In the genomic region with DNA sequence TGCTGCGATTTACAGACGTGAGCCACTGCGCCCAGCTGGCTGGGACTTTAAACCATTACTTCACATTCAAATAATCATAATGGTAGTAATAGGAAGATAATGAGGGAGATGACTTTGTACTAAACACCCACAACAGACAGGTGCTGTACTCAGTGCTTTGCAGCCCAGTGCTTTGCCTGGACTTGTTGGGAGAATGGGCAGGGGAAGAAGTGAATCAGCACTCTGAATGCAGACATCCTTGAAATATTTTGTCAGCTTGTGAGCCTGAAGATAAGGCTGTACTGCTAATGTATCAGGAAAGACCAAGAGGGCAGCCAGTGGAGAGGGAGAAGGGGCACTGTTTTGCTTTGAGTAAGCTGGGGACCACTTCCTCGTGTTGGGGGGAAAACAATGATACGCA, we compare ENCODE assay signal across 24 cellular contexts. TPM values are rescaled to one million over a fixed set of nuclear protein-coding genes. Genes with fewer than 3 reads are reported as not detected.
DNase-seq lines count a peak whose midpoint lies in the region; ATAC-seq, FAIRE-seq and TF ChIP-seq lines count a peak whose summit lies in the region.
"Had no signal": no experiment of that assay in that cellular context is flagged by ENCODE, and none has a peak within 500 bp of the region (broad histone marks: within the 10 kb centered on the region; RNA-seq: fewer than 3 reads in every experiment).

No MANE protein-coding gene starts in this region.

- no peak for ATAC-seq in HepG2
- no peak for ATAC-seq in right lobe of liver
- no peak for ATAC-seq in K562
- ATAC-seq in psoas muscle: no peak

- H3K27ac ChIP-seq in HepG2 (ENCODE audit: extremely low read length, insufficient read depth, low read length) (no peak overlapping the region), right lobe of liver (no peak overlapping the region), K562 (ENCODE audit: extremely low read depth, low read depth, low read length) (no peak overlapping the region), psoas muscle (no peak overlapping the region)
- H3K27ac ChIP-seq: SK-N-MC had no signal

- H3K4me3 ChIP-seq in HepG2 (replicated peaks in 1 of 3; ENCODE audit: insufficient read depth in 1 of 3, low read depth in 2 of 3, low read length in 3 of 3) (no peak overlapping the region), right lobe of liver (no peak overlapping the region), K562 (no peak overlapping the region), psoas muscle (no peak overlapping the region)
- H3K4me3 ChIP-seq: SK-N-MC had no signal

- no peaks in the 10 kb centered on the region for H3K4me1 ChIP-seq in HepG2 (ENCODE audit: insufficient read depth, low read length)
- no peaks in the 10 kb centered on the region for H3K4me1 ChIP-seq in right lobe of liver
- H3K4me1 ChIP-seq in K562 (replicated peaks in 1 of 2; ENCODE audit: control insufficient read depth in 2 of 2, insufficient read depth in 2 of 2, low read length in 2 of 2): no peaks in the 10 kb centered on the region
- H3K4me1 ChIP-seq in psoas muscle: no peaks in the 10 kb centered on the region
- H3K4me1 ChIP-seq: BE2C had no signal

- H4K20me1 ChIP-seq in HepG2 (ENCODE audit: insufficient read depth, low read length) (no peaks in the 10 kb centered on the region), K562 (replicated peaks; ENCODE audit: control insufficient read depth, insufficient read depth, low read length) (no peaks in the 10 kb centered on the region)

- no peak for DNase-seq in HepG2 (ENCODE audit: low spot score)
- no peak for DNase-seq in right lobe of liver
- DNase-seq in K562 (ENCODE audit: extremely low read depth in 1 of 4, low spot score in 3 of 4): no peak
- peak; percentile 26 for DNase-seq in iris pigment epithelial cell (ENCODE audit: low read depth)
- no peak for DNase-seq in psoas muscle
- no peak for DNase-seq in cerebellar cortex (ENCODE audit: low spot score)
- DNase-seq in H4 (ENCODE audit: low spot score): no peak
- no peak for DNase-seq in NK-92 (lab: John Stamatoyannopoulos, UW; ENCODE audit: unreplicated experiment)
- DNase-seq: BE2C; CD4-positive, CD25-positive, alpha-beta regulatory T cell; COR-L47; DMS 273 treated with DMSO at 0.1 percent for 48 hours; DND-41; H9; KBM-7; NCI-H1436; NCI-H1930; NCI-H446; SHP77 had no signal

- FAIRE-seq in HepG2 (lab: Jason Lieb, UNC) (no peak), K562 (lab: Jason Lieb, UNC) (no peak)
- FAIRE-seq: A204.1, RCC 7860 had no signal

- in situ Hi-C loops in HepG2 (cut with HindIII; ENCODE audit: extremely low pct_ligation_motif_present, low pct_unique_long_range_greater_than_20kb) (no loop called here), K562 (cut with MboI) (no loop called here)

- no peak overlapping the region for H3K9ac ChIP-seq in HepG2 (ENCODE audit: insufficient read depth, low read depth, low read length)
- H3K9ac ChIP-seq in K562 (ENCODE audit: insufficient read depth in 1 of 2, low read depth in 2 of 2, low read length in 2 of 2): no peak overlapping the region

- no peak overlapping the region for H3K4me2 ChIP-seq in HepG2 (ENCODE audit: low read depth, low read length)
- no peak overlapping the region for H3K4me2 ChIP-seq in K562 (ENCODE audit: insufficient read depth, low read length)

- intact Hi-C loops in HepG2 (cut with micrococcal nuclease; ENCODE audit: unreplicated experiment): no loop called here
- intact Hi-C loops in right lobe of liver (cut with DNase I): no loop called here
- intact Hi-C loops in K562 (cut with micrococcal nuclease): no loop called here
- intact Hi-C loops in psoas muscle (cut with DNase I): no loop called here

- no peak for TF ChIP-seq CTCF in HepG2 (CRISPR knock-in tag; IDR thresholded peaks at IDR 0.05)
- TF ChIP-seq CTCF in right lobe of liver (IDR thresholded peaks at IDR 0.05): no peak
- TF ChIP-seq CTCF in K562 (IDR thresholded peaks at IDR 0.05 in 2 of 3, conservative IDR thresholded peaks at IDR 0.05 in 1 of 3; ENCODE audit: insufficient read depth in 2 of 3, low read depth in 1 of 3, low read length in 3 of 3): no peak
- no peak for TF ChIP-seq CTCF in psoas muscle (IDR thresholded peaks at IDR 0.05)

- H2AFZ ChIP-seq in HepG2 (ENCODE audit: low read length): no peak overlapping the region
- H2AFZ ChIP-seq in K562 (ENCODE audit: low read depth, low read length): no peak overlapping the region

- no peak for TF ChIP-seq RAD21 in HepG2 (CRISPR knock-in tag; IDR thresholded peaks at IDR 0.05)
- TF ChIP-seq RAD21 in K562 (CRISPR knock-in tag; conservative IDR thresholded peaks at IDR 0.05 in 1 of 2, IDR thresholded peaks at IDR 0.05 in 1 of 2): no peak

- TF ChIP-seq POLR2A in HepG2 (IDR thresholded peaks at IDR 0.05; ENCODE audit: insufficient read depth in 1 of 2, low read depth in 2 of 2, low read length in 2 of 2): no peak
- no peak for TF ChIP-seq POLR2A in right lobe of liver (IDR thresholded peaks at IDR 0.05)
- no peak for TF ChIP-seq POLR2A in K562 (conservative IDR thresholded peaks at IDR 0.05)

- no peaks in the 10 kb centered on the region for H3K79me2 ChIP-seq in HepG2 (ENCODE audit: insufficient read depth, low read length)
- H3K79me2 ChIP-seq in K562 (ENCODE audit: control insufficient read depth, insufficient read depth, low read length): no peaks in the 10 kb centered on the region

- CTCF ChIA-PET in HepG2 (lab: Yijun Ruan, JAX; ENCODE audit: low intra/inter-chr PET ratio, low total read pairs) (no interaction called here), K562 (lab: Yijun Ruan, JAX; ENCODE audit: low intra/inter-chr PET ratio) (no interaction called here)

- POLR2A ChIA-PET in HepG2 (lab: Yijun Ruan, JAX) (no interaction called here), K562 (lab: Yijun Ruan, JAX) (interaction anchor here (0.6 kb wide), 1 partner anchor 266 kb away, joined by 3 read pairs; no protein-coding TSS in a partner anchor)

- H3K36me3 ChIP-seq in HepG2 (replicated peaks in 1 of 2; ENCODE audit: control insufficient read depth in 1 of 2, insufficient read depth in 2 of 2, low read length in 2 of 2): no peaks in the 10 kb centered on the region
- H3K36me3 ChIP-seq in right lobe of liver: no peaks in the 10 kb centered on the region
- H3K36me3 ChIP-seq in K562 (ENCODE audit: control insufficient read depth, insufficient read depth, low read length): no peaks in the 10 kb centered on the region
- H3K36me3 ChIP-seq in psoas muscle (ENCODE audit: insufficient read depth in 1 of 2, low read depth in 1 of 2): no peaks in the 10 kb centered on the region
- H3K36me3 ChIP-seq: BE2C had no signal

- H3K9me3 ChIP-seq in HepG2 (ENCODE audit: low read length) (no peaks in the 10 kb centered on the region), right lobe of liver (no peaks in the 10 kb centered on the region), K562 (replicated peaks; ENCODE audit: control insufficient read depth, insufficient read depth, low read depth, low read length) (no peaks in the 10 kb centered on the region), psoas muscle (no peaks in the 10 kb centered on the region)
- H3K9me3 ChIP-seq: BE2C had no signal

- no peaks in the 10 kb centered on the region for H3K9me1 ChIP-seq in K562 (ENCODE audit: control insufficient read depth, insufficient read depth, low read length)

- TF ChIP-seq EP300 in HepG2 (IDR thresholded peaks at IDR 0.05; ENCODE audit: low read depth in 2 of 2, low read length in 2 of 2) (no peak), HepG2 (CRISPR knock-in tag; IDR thresholded peaks at IDR 0.05; ENCODE audit: borderline replicate concordance) (no peak), K562 (IDR thresholded peaks at IDR 0.05; ENCODE audit: low read length) (no peak)

- H3K27me3 ChIP-seq in HepG2 (ENCODE audit: control insufficient read depth in 1 of 2, insufficient read depth in 2 of 2, low read length in 2 of 2) (peaks cover 0 to 24% of the 10 kb centered on the region in 2 experiments; a peak in 2 of 5 replicates), right lobe of liver (no peaks in the 10 kb centered on the region), K562 (ENCODE audit: control insufficient read depth in 2 of 2, insufficient read depth in 2 of 2, low read length in 2 of 2) (no peaks in the 10 kb centered on the region; a peak in 1 of 5 replicates), psoas muscle (ENCODE audit: insufficient read depth in 3 of 3, low read length in 2 of 3) (peaks cover 1 to 59% (median 8%) of the 10 kb centered on the region in 3 donors)

- WGBS in HepG2 (ENCODE audit: low lambda C conversion rate): 26% methylated on average over 5 of the region's 5 CpGs
- WGBS in right lobe of liver (ENCODE audit: insufficient coverage, low coverage, low lambda C conversion rate, missing lambda C conversion rate): 71% methylated on average over 5 of the region's 5 CpGs
- 2% methylated on average over 5 of the region's 5 CpGs for WGBS in K562 (ENCODE audit: insufficient coverage, low coverage, missing lambda C conversion rate)
- 82 to 90% (median 85%) methylated on average over 5 of the region's 5 CpGs for WGBS in psoas muscle, 3 donors

- BruUV-seq in HepG2 (replicated peaks; lab: Mats Ljungman, UMichigan) (no TSS peak), K562 (replicated peaks; lab: Mats Ljungman, UMichigan) (no TSS peak)

RNA-seq across cellular contexts. Expression of a gene that starts 17.4 kb away (rescaled TPM):
- not detected in 2 replicates for total RNA-seq in HepG2 (2016; rRNA removed; fragmentation: Illumina TruSeq; extraction: Trizol)
- not detected in 2 replicates for total RNA-seq in HepG2 (2016; cell fraction: cytosol; rRNA removed; fragmentation: Illumina TruSeq; extraction: Trizol; ENCODE audit: low read depth)
- total RNA-seq in HepG2 (2016; cell fraction: insoluble cytoplasmic fraction; rRNA removed; fragmentation: Illumina TruSeq; extraction: Trizol): not detected in 2 replicates
- total RNA-seq in HepG2 (2016; cell fraction: membrane; rRNA removed; fragmentation: Illumina TruSeq; extraction: Trizol): not detected in 2 replicates
- not detected in 2 replicates for total RNA-seq in HepG2 (2016; cell fraction: nucleus; rRNA removed; fragmentation: Illumina TruSeq; extraction: Trizol)
- not detected in 2 replicates for polyA plus RNA-seq in HepG2 (2011; rRNA removed)
- polyA plus RNA-seq in HepG2 (2011; cell fraction: cytosol; rRNA removed): not detected in 2 replicates
- polyA plus RNA-seq in HepG2 (2011; cell fraction: nucleus; rRNA removed): not detected in 2 replicates
- not detected in 2 replicates for polyA plus RNA-seq in HepG2 (2012)
- polyA plus RNA-seq in HepG2 (2016; cell fraction: cytosol; fragmentation: Illumina TruSeq; extraction: Trizol; ENCODE audit: low read depth): not detected in 2 replicates
- not detected in 2 replicates for polyA plus RNA-seq in HepG2 (2016; cell fraction: insoluble cytoplasmic fraction; fragmentation: Illumina TruSeq; extraction: Trizol; ENCODE audit: low read depth)
- polyA plus RNA-seq in HepG2 (2016; cell fraction: membrane; fragmentation: Illumina TruSeq; extraction: Trizol; ENCODE audit: low read depth): not detected in 2 replicates
- polyA plus RNA-seq in HepG2 (2016; cell fraction: nucleus; fragmentation: Illumina TruSeq; extraction: Trizol; ENCODE audit: insufficient read depth, low read depth): not detected in 2 replicates
- polyA minus RNA-seq in HepG2 (2011; rRNA and poly(A)+ RNA removed; ENCODE audit: low replicate concordance): not detected in 2 replicates
- not detected in 2 replicates for polyA minus RNA-seq in HepG2 (2011; cell fraction: cytosol; rRNA and poly(A)+ RNA removed)
- polyA minus RNA-seq in HepG2 (2011; cell fraction: nucleus; rRNA and poly(A)+ RNA removed): not detected in 2 replicates
- total RNA-seq in right lobe of liver: not detected
- 0.19 TPM in 2 replicates for total RNA-seq in K562 (2011; cell fraction: chromatin; rRNA removed; ENCODE audit: low replicate concordance)
- total RNA-seq in K562 (2011; cell fraction: nucleolus; rRNA removed): not detected in 2 replicates
- total RNA-seq in K562 (2011; cell fraction: nucleoplasm; rRNA removed): not detected in 2 replicates
- not detected in 2 replicates for total RNA-seq in K562 (2014; rRNA removed)
- not detected in 2 replicates for total RNA-seq in K562 (2014; rRNA removed; fragmentation: Illumina TruSeq; extraction: Trizol)
- not detected in 2 replicates for total RNA-seq in K562 (2015; rRNA removed; fragmentation: Illumina TruSeq; extraction: Trizol)
- total RNA-seq in K562 (2021): not detected in 2 replicates
- 0.04 and 0.16 TPM in 2 replicates for polyA plus RNA-seq in K562 (2011; rRNA removed)
- polyA plus RNA-seq in K562 (2011; cell fraction: cytosol; rRNA removed): 0.09 and 0.16 TPM in 2 replicates
- polyA plus RNA-seq in K562 (2011; cell fraction: nucleus; rRNA removed): 0.30 and 0.49 TPM in 2 replicates
- polyA plus RNA-seq in K562 (2012): 0.04 TPM in 1 of 2 replicates, not detected in the other
- polyA plus RNA-seq in K562 (2014; fragmentation: Illumina TruSeq; extraction: Trizol): not detected in 2 replicates
- not detected for polyA plus RNA-seq in K562 (2014; fragmentation: Nextera tagmentation; extraction: Ambion mirVana)
- polyA plus RNA-seq in K562 (2014; rRNA removed): not detected in 2 replicates
- 0.09 TPM in 1 of 2 replicates, not detected in the other for polyA minus RNA-seq in K562 (2011; rRNA and poly(A)+ RNA removed)
- polyA minus RNA-seq in K562 (2011; cell fraction: cytosol; rRNA and poly(A)+ RNA removed): not detected in 2 replicates
- polyA minus RNA-seq in K562 (2011; cell fraction: nucleus; rRNA and poly(A)+ RNA removed): 0.33 TPM in 1 of 2 replicates, not detected in the other
- total RNA-seq in psoas muscle: not detected
- polyA plus RNA-seq in psoas muscle: not detected
- total RNA-seq in H4 (2014; rRNA removed; shearing (Covaris generic)): 0.56 and 1.2 TPM in 2 replicates
- total RNA-seq: CD4-positive, CD25-positive, alpha-beta regulatory T cell; G401; H9; OCI-LY7 had no signal
- polyA plus RNA-seq: CD4-positive, CD25-positive, alpha-beta regulatory T cell had no signal
